15 cellular contexts compared by ENCODE assay signal in the genomic region with DNA sequence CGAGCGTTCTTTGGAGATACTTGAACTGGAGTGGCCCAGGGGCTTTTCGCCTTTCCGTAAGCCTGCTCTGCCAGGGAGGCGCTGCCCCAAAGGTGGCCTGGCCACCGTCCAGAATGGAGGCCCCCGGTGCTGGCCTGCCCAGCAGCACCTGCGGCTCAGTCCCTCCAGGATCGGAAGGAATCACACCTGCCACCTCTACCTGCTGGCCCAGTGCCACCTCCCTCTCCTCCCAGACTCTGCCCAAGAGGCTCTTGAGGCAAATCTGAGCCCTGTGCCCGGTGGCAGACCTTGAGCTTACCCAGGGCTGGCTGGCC.
A peak's percentile ranks its signal among the peaks of the same experiment; 100 is the strongest.
DNase-seq lines count a peak whose midpoint lies in the region; ATAC-seq and TF ChIP-seq lines count a peak whose summit lies in the region.
"Had no signal": no experiment of that assay in that cellular context is flagged by ENCODE, and none has a peak within 500 bp of the region (broad histone marks: within the 10 kb centered on the region; RNA-seq: fewer than 3 reads in every experiment).

No MANE protein-coding gene starts in this region.

- no peak for ATAC-seq in GM21737 (IDR thresholded peaks at IDR 0.05; ENCODE audit: unreplicated experiment)
- ATAC-seq: activated CD4-positive, alpha-beta T cell treated with anti-CD3 and anti-CD28 coated beads for 36 hours; pancreas; sciatic nerve had no signal

- H3K36me3 ChIP-seq in sigmoid colon, result no peaks in the 10 kb centered on the region
- H3K36me3 ChIP-seq: pancreas had no signal

- no peaks in the 10 kb centered on the region for H3K9me3 ChIP-seq in sigmoid colon
- H3K9me3 ChIP-seq: pancreas had no signal

- H3K27me3 ChIP-seq in sigmoid colon, result no peaks in the 10 kb centered on the region
- H3K27me3 ChIP-seq: pancreas had no signal

- no peak overlapping the region for H3K27ac ChIP-seq in sigmoid colon
- H3K27ac ChIP-seq: pancreas had no signal

- no peaks in the 10 kb centered on the region for H3K4me1 ChIP-seq in sigmoid colon
- H3K4me1 ChIP-seq: pancreas had no signal

- no peak overlapping the region for H3K4me3 ChIP-seq in sigmoid colon
- H3K4me3 ChIP-seq: pancreas had no signal

- TF ChIP-seq CTCF in sigmoid colon (IDR thresholded peaks at IDR 0.05), result no peak

- peak; percentile 62 for DNase-seq in NCI-H1436 (lab: John Stamatoyannopoulos, UW)
- DNase-seq in NCI-H1436 treated with DMSO at 0.1 percent for 48 hours (lab: John Stamatoyannopoulos, UW), result no peak
- DNase-seq in NCI-H2081 (lab: John Stamatoyannopoulos, UW), result peak; percentile 45 to 81
- peak; percentile 58 for DNase-seq in NCI-H774 (lab: John Stamatoyannopoulos, UW)
- peak; percentile 38 for DNase-seq in sigmoid colon
- DNase-seq in activated CD8-positive, alpha-beta memory T cell treated with anti-CD3 and anti-CD28 coated beads for 24 hours, result no peak
- DNase-seq in T-helper 2 cell, result no peak
- DNase-seq: activated CD4-positive, alpha-beta T cell treated with anti-CD3 and anti-CD28 coated beads for 36 hours; HFFc6; NCI-H446; stimulated activated naive CD4-positive, alpha-beta T cell treated with Interleukin-2 at 50 U/mL for 16 hours; trophoblast cell had no signal

- no peak for TF ChIP-seq EP300 in sigmoid colon (IDR thresholded peaks at IDR 0.05)

- intact Hi-C loops in sigmoid colon (cut with DNase I), result no loop called here

- no peak for TF ChIP-seq POLR2A in sigmoid colon (IDR thresholded peaks at IDR 0.05)

- 43 to 85% methylated on average over 10 of the region's 10 CpGs for WGBS in sigmoid colon, 2 donors

Comparison
In these comparisons a context has a peak if more than half of its experiments do, and no peak if none do; other contexts are left out.
1. DNase-seq: peak in NCI-H1436 (single experiment), NCI-H2081 (2 of 2), NCI-H774 (single experiment) and sigmoid colon (single experiment); none in NCI-H1436 treated with DMSO at 0.1 percent for 48 hours (single experiment), activated CD8-positive, alpha-beta memory T cell treated with anti-CD3 and anti-CD28 coated beads for 24 hours (single experiment) and T-helper 2 cell (0 of 5).